ENCODE assay signal across 1 cellular context in the genomic region with DNA sequence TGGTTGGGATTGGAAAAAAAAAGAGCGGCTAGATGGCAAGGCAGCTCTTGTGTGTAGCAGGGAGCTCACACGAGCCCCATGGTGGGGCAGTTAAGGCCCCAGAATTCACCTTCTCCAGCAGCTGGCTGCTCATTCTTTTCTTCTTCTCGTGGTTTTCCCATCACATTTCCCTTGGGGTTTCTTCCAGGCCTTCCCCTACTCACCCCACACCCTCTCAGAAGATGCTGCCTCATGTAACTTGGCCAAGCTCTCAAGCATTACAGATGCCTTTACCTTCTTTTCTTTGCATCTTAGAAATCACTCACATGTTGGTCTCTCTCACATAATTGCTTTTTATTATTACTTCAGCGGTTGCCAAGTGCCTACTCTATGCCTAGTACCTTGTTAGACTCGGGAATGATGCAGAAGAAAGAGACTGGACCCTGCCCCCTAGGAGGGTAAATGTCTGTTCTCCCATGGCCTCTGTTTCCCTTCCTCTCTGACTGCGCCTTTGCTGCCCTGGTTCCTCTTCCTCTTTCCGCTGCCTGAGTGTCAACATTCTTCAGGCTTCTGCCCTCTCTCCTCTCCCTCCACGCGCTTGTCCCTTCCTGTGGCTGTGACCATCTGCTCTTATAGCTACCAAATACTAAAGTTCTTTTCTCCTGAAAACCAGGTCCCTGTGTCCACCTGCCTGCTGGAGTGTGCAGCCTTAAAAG.
TF ChIP-seq lines count a peak whose summit lies in the region.

No MANE protein-coding gene starts in this region.

TF ChIP-seq in GM12878, 131 proteins besides CTCF, POLR2A, EP300 and RAD21 (continued from another document):
- TF ChIP-seq USF2 (IDR thresholded peaks at IDR 0.05; ENCODE audit: borderline replicate concordance, low read depth, low read length) (no peak), MEF2B (IDR thresholded peaks at IDR 0.05; ENCODE audit: partially characterized antibody, poor library complexity, severe bottlenecking) (peak; percentile 44), EGR1 (IDR thresholded peaks at IDR 0.05; ENCODE audit: borderline replicate concordance in 1 of 2, low read depth in 2 of 2, low read length in 2 of 2) (0 out of 3 replicates have a peak, but pooled peaks of 1 of the 2 experiments have one; percentile 5), SPI1 (IDR thresholded peaks at IDR 0.05; ENCODE audit: borderline replicate concordance, insufficient read depth, low read depth, low read length) (peak; percentile 86; the same call in 1 of the 2 replicates), KAT2A (conservative IDR thresholded peaks at IDR 0.05; ENCODE audit: control insufficient read depth, low read depth, low read length) (no peak), PML (IDR thresholded peaks at IDR 0.05; ENCODE audit: low read length) (no peak), BMI1 (IDR thresholded peaks at IDR 0.05; ENCODE audit: borderline replicate concordance) (no peak), POLR2AphosphoS2 (IDR thresholded peaks at IDR 0.05; ENCODE audit: low read depth, low read length) (no peak), IKZF1 (conservative IDR thresholded peaks at IDR 0.05) (peak; percentile 30; the same call in 1 of the 2 replicates), RFX5 (IDR thresholded peaks at IDR 0.05; ENCODE audit: low read depth, low read length) (no peak), FOXM1 (IDR thresholded peaks at IDR 0.05; ENCODE audit: low read depth, low read length) (no peak), ATF7 (IDR thresholded peaks at IDR 0.05; ENCODE audit: low read depth) (no peak), CREB1 (IDR thresholded peaks at IDR 0.05; ENCODE audit: low read depth) (no peak), ETV6 (conservative IDR thresholded peaks at IDR 0.05 in 1 of 2, IDR thresholded peaks at IDR 0.05 in 1 of 2; ENCODE audit: borderline replicate concordance in 1 of 2, low read depth in 1 of 2) (peak in 1 of 2 experiments; percentile 32; a peak in 1 of 4 replicates), EED (IDR thresholded peaks at IDR 0.05; ENCODE audit: low read depth) (no peak; the same call in 1 of the 2 replicates), NR2C2 (IDR thresholded peaks at IDR 0.05; ENCODE audit: borderline replicate concordance, control insufficient read depth, insufficient read length, low read depth) (no peak), IKZF2 (IDR thresholded peaks at IDR 0.05) (peak in 1 of 2 experiments; percentile 17; a peak in 1 of 4 replicates), TAF1 (IDR thresholded peaks at IDR 0.05; ENCODE audit: borderline replicate concordance, low read depth, low read length) (0 out of 2 replicates have a peak, but pooled peaks have one; percentile 21), RBBP5 (conservative IDR thresholded peaks at IDR 0.05) (no peak), IRF4 (IDR thresholded peaks at IDR 0.05; ENCODE audit: low read depth, low read length) (no peak), TBL1XR1 (IDR thresholded peaks at IDR 0.05; ENCODE audit: low read depth, low read length) (no peak), BCLAF1 (IDR thresholded peaks at IDR 0.05) (no peak), MEF2A (IDR thresholded peaks at IDR 0.05; ENCODE audit: insufficient read depth, low read depth, low read length) (no peak)
- TF ChIP-seq, protein P1, sequence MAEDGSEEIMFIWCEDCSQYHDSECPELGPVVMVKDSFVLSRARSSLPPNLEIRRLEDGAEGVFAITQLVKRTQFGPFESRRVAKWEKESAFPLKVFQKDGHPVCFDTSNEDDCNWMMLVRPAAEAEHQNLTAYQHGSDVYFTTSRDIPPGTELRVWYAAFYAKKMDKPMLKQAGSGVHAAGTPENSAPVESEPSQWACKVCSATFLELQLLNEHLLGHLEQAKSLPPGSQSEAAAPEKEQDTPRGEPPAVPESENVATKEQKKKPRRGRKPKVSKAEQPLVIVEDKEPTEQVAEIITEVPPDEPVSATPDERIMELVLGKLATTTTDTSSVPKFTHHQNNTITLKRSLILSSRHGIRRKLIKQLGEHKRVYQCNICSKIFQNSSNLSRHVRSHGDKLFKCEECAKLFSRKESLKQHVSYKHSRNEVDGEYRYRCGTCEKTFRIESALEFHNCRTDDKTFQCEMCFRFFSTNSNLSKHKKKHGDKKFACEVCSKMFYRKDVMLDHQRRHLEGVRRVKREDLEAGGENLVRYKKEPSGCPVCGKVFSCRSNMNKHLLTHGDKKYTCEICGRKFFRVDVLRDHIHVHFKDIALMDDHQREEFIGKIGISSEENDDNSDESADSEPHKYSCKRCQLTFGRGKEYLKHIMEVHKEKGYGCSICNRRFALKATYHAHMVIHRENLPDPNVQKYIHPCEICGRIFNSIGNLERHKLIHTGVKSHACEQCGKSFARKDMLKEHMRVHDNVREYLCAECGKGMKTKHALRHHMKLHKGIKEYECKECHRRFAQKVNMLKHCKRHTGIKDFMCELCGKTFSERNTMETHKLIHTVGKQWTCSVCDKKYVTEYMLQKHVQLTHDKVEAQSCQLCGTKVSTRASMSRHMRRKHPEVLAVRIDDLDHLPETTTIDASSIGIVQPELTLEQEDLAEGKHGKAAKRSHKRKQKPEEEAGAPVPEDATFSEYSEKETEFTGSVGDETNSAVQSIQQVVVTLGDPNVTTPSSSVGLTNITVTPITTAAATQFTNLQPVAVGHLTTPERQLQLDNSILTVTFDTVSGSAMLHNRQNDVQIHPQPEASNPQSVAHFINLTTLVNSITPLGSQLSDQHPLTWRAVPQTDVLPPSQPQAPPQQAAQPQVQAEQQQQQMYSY (CRISPR knock-in tag; IDR thresholded peaks at IDR 0.05): no peak
- TF ChIP-seq, protein P2, sequence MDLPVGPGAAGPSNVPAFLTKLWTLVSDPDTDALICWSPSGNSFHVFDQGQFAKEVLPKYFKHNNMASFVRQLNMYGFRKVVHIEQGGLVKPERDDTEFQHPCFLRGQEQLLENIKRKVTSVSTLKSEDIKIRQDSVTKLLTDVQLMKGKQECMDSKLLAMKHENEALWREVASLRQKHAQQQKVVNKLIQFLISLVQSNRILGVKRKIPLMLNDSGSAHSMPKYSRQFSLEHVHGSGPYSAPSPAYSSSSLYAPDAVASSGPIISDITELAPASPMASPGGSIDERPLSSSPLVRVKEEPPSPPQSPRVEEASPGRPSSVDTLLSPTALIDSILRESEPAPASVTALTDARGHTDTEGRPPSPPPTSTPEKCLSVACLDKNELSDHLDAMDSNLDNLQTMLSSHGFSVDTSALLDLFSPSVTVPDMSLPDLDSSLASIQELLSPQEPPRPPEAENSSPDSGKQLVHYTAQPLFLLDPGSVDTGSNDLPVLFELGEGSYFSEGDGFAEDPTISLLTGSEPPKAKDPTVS (IDR thresholded peaks at IDR 0.05; ENCODE audit: low read depth, low read length): no peak
